In genomic region chr5:158875272-158875679, GRCh38 we compare ENCODE assay signal across 8 cellular contexts.
A peak's percentile ranks its signal among the peaks of the same experiment; 100 is the strongest.
DNase-seq lines count a peak whose midpoint lies in the region; ATAC-seq lines count a peak whose summit lies in the region.

No MANE protein-coding gene starts in this region.

- peaks cover 2% of the 10 kb centered on the region for H3K36me3 Mint-ChIP-seq in activated naive CD8-positive, alpha-beta T cell
- H3K36me3 Mint-ChIP-seq in memory B cell = peaks cover 6% of the 10 kb centered on the region

- ATAC-seq in HG02623 (IDR thresholded peaks at IDR 0.05; ENCODE audit: unreplicated experiment) (peak; percentile 39), memory B cell (ENCODE audit: low read depth) (peak; percentile 49)

- no peaks in the 10 kb centered on the region for H3K9me3 Mint-ChIP-seq in activated naive CD8-positive, alpha-beta T cell (ENCODE audit: low read depth)
- no peaks in the 10 kb centered on the region for H3K9me3 Mint-ChIP-seq in memory B cell

- DNase-seq in DMS53 (lab: John Stamatoyannopoulos, UW) (peak; percentile 31), memory B cell (ENCODE audit: low spot score in 2 of 2) (no peak), AG08396 (ENCODE audit: low spot score) (no peak), NCI-H748 treated with DMSO at 0.1 percent for 48 hours (lab: John Stamatoyannopoulos, UW) (no peak), NK-92 (lab: John Stamatoyannopoulos, UW; ENCODE audit: unreplicated experiment) (no peak), G401 (ENCODE audit: low spot score) (no peak)

- in situ Hi-C loops in G401 (cut with HindIII; ENCODE audit: low sequenced_read_pairs) = no loop called here

- H3K27ac Mint-ChIP-seq in activated naive CD8-positive, alpha-beta T cell = peak overlapping the region; percentile 58
- H3K27ac Mint-ChIP-seq in memory B cell = peak overlapping the region; percentile 96

- peak overlapping the region; percentile 56 for H3K4me3 Mint-ChIP-seq in activated naive CD8-positive, alpha-beta T cell
- H3K4me3 Mint-ChIP-seq in memory B cell = peak overlapping the region; percentile 71

- peaks cover 2% of the 10 kb centered on the region for H3K27me3 Mint-ChIP-seq in activated naive CD8-positive, alpha-beta T cell
- H3K27me3 Mint-ChIP-seq in memory B cell = no peaks in the 10 kb centered on the region

- peaks cover 21% of the 10 kb centered on the region for H3K4me1 Mint-ChIP-seq in activated naive CD8-positive, alpha-beta T cell (ENCODE audit: low read depth)
- peaks cover 65% of the 10 kb centered on the region for H3K4me1 Mint-ChIP-seq in memory B cell
